1 cellular context compared by ENCODE assay signal in the genomic region with DNA sequence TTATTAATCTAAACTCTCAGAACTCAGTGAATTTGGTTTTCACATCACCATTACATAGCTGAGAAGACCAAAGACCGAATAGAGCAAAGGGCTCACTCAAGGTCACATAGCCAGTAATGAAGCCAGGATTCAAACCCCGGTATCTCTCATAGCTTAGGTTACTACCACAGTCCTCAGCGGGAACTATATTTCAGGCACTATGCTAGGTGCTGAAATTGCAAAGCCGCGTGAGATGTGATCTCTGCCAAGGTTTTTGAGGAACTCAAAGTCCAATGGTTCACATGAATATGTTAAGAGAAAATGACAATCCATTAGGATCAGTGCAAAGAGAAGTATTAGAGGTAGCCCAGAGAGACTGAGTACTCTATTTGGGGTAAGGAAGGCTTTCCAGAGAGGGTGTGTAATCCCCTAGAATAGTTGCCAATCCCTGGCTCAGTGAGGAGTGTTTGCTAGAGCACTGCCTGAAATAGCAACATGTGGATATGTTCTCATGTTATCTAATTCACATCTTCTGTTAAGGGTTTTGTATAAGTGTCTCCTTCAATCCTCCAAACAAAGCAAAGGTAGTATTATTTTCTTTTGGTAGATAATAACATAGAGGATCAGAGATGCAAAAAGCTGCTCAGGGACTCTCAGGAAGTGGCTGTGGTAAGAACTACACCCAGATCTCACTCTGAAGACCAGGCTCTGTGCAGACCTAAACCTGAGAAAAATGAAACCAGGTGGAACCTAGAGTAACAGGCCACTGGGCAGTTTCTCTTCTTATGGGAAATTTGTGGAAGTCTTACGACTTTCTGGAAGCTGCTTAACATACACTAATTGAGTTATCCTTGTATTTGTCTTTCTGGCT.
TF ChIP-seq lines count a peak whose summit lies in the region.

No MANE protein-coding gene starts in this region.

TF ChIP-seq in HepG2, 621 proteins besides CTCF, POLR2A, EP300 and RAD21 (continued from another document):
- TF ChIP-seq, protein P1, sequence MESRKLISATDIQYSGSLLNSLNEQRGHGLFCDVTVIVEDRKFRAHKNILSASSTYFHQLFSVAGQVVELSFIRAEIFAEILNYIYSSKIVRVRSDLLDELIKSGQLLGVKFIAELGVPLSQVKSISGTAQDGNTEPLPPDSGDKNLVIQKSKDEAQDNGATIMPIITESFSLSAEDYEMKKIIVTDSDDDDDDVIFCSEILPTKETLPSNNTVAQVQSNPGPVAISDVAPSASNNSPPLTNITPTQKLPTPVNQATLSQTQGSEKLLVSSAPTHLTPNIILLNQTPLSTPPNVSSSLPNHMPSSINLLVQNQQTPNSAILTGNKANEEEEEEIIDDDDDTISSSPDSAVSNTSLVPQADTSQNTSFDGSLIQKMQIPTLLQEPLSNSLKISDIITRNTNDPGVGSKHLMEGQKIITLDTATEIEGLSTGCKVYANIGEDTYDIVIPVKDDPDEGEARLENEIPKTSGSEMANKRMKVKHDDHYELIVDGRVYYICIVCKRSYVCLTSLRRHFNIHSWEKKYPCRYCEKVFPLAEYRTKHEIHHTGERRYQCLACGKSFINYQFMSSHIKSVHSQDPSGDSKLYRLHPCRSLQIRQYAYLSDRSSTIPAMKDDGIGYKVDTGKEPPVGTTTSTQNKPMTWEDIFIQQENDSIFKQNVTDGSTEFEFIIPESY (CRISPR knock-in tag; IDR thresholded peaks at IDR 0.05), result peak; percentile 43; the same call in 1 of the 2 replicates
- no peak for TF ChIP-seq ZNF101 (CRISPR knock-in tag; IDR thresholded peaks at IDR 0.05; ENCODE audit: borderline replicate concordance, low read depth)
- 0 out of 2 replicates have a peak, but pooled peaks have one; percentile 24 for TF ChIP-seq NCOR1 (IDR thresholded peaks at IDR 0.05; ENCODE audit: borderline replicate concordance, low read length)
TF ChIP-seq in HepG2: peak in this region for 2.
